ENCODE assay signal across 37 cellular contexts in genomic region chrX:47101206-47101605, GRCh38. TPM values are rescaled to one million over a fixed set of nuclear protein-coding genes. Genes with fewer than 3 reads are reported as not detected.
A peak's percentile ranks its signal among the peaks of the same experiment; 100 is the strongest.
DNase-seq lines count a peak whose midpoint lies in the region; TF ChIP-seq lines count a peak whose summit lies in the region.
"Had no signal": no experiment of that assay in that cellular context is flagged by ENCODE, and none has a peak within 500 bp of the region (broad histone marks: within the 10 kb centered on the region; RNA-seq: fewer than 3 reads in every experiment).

No MANE protein-coding gene starts in this region.

- TF ChIP-seq CTCF in osteoblast (IDR thresholded peaks at IDR 0.05; ENCODE audit: extremely low read depth, low read depth, low read length) (no peak), osteocyte (IDR thresholded peaks at IDR 0.05) (no peak), GM10266 (IDR thresholded peaks at IDR 0.05; ENCODE audit: control insufficient read depth, insufficient read depth, low read depth, missing control alignments) (no peak), PC-9 (conservative IDR thresholded peaks at IDR 0.05) (no peak), neural progenitor cell (IDR thresholded peaks at IDR 0.05) (no peak), ascending aorta (IDR thresholded peaks at IDR 0.05) (no peak)

- no peaks in the 10 kb centered on the region for H3K79me2 ChIP-seq in osteoblast (ENCODE audit: insufficient read depth, low read length)
- H3K79me2 ChIP-seq in PC-9 (ENCODE audit: low read depth): no peaks in the 10 kb centered on the region
- no peaks in the 10 kb centered on the region for H3K79me2 ChIP-seq in neural progenitor cell (ENCODE audit: low read depth)

- no peak overlapping the region for H3K9ac ChIP-seq in neural progenitor cell
- H3K9ac ChIP-seq: BLaER1; BLaER1 treated with 17β-estradiol and CSF1 and Interleukin-3, amounts not matched to agents 10 nM and 100 nM had no signal

- H3K4me3 Mint-ChIP-seq in osteocyte (ENCODE audit: unreplicated experiment) (no peak overlapping the region), neural progenitor cell (no peak overlapping the region)
- H3K4me3 Mint-ChIP-seq: B cell; CD14-positive monocyte; CD4-positive, alpha-beta memory T cell; CD4-positive, alpha-beta T cell; CD4-positive, CD25-positive, alpha-beta regulatory T cell; CD8-positive, alpha-beta memory T cell; CD8-positive, alpha-beta T cell had no signal

- H3K9me3 ChIP-seq in osteoblast (ENCODE audit: low read depth, low read length): no peaks in the 10 kb centered on the region
- H3K9me3 ChIP-seq in PC-9 (ENCODE audit: insufficient read depth, low read depth): no peaks in the 10 kb centered on the region
- no peaks in the 10 kb centered on the region for H3K9me3 ChIP-seq in neural progenitor cell (ENCODE audit: low read depth)
- H3K9me3 ChIP-seq in ascending aorta: no peaks in the 10 kb centered on the region
- H3K9me3 ChIP-seq: A549; BE2C; BLaER1; BLaER1 treated with 17β-estradiol and CSF1 and Interleukin-3, amounts not matched to agents 10 nM and 100 nM; Caco-2 had no signal

- H3K4me1 Mint-ChIP-seq in osteocyte (ENCODE audit: unreplicated experiment) (no peaks in the 10 kb centered on the region), neural progenitor cell (no peaks in the 10 kb centered on the region)
- H3K4me1 Mint-ChIP-seq: B cell; CD14-positive monocyte; CD4-positive, alpha-beta memory T cell; CD4-positive, CD25-positive, alpha-beta regulatory T cell; CD8-positive, alpha-beta memory T cell had no signal

- H3K4me1 ChIP-seq in osteoblast (ENCODE audit: insufficient read depth, low read length) (no peaks in the 10 kb centered on the region), PC-9 (replicated peaks; ENCODE audit: insufficient read depth) (no peaks in the 10 kb centered on the region), neural progenitor cell (no peaks in the 10 kb centered on the region), ascending aorta (no peaks in the 10 kb centered on the region)
- H3K4me1 ChIP-seq: A549; BE2C; BLaER1; BLaER1 treated with 17β-estradiol and CSF1 and Interleukin-3, amounts not matched to agents 10 nM and 100 nM; Caco-2 had no signal

- H3K36me3 Mint-ChIP-seq in osteocyte (ENCODE audit: unreplicated experiment) (no peaks in the 10 kb centered on the region), neural progenitor cell (no peaks in the 10 kb centered on the region)
- H3K36me3 Mint-ChIP-seq: CD14-positive monocyte; CD4-positive, alpha-beta memory T cell; CD8-positive, alpha-beta memory T cell; CD8-positive, alpha-beta T cell had no signal

- no peaks in the 10 kb centered on the region for H3K9me2 ChIP-seq in PC-9 (ENCODE audit: insufficient read depth)

- H3F3A ChIP-seq in PC-9 (ENCODE audit: insufficient read depth, low read depth) (no peaks in the 10 kb centered on the region), neural progenitor cell (ENCODE audit: low read depth) (no peaks in the 10 kb centered on the region)

- DNase-seq in mesenteric fat pad (ENCODE audit: low spot score) (peak; percentile 20), osteoblast (ENCODE audit: insufficient read length, low spot score, missing footprints) (peak; percentile 29), osteocyte (ENCODE audit: extremely low spot score, unreplicated experiment) (peak; percentile 69), posterior vena cava (ENCODE audit: low spot score) (peak; percentile 31), GM10266 (ENCODE audit: extremely low spot score) (no peak), PC-9 (no peak), neural progenitor cell (ENCODE audit: low spot score) (no peak), ascending aorta (ENCODE audit: low spot score in 2 of 2) (no peak)
- DNase-seq: 8988T; ACHN; AML-193; BE2C; C1 segment of cervical spinal cord; Caco-2; Calu3; CD4-positive, alpha-beta memory T cell; CD4-positive, alpha-beta T cell; CD4-positive, CD25-positive, alpha-beta regulatory T cell; CD8-positive, alpha-beta memory T cell; CD8-positive, alpha-beta T cell; COR-L47; DMS 273 treated with DMSO at 0.1 percent for 48 hours; DMS153; DMS53; DMS79; DMS79 treated with DMSO at 0.1 percent for 48 hours; DND-41; EL had no signal

- peaks cover 5% of the 10 kb centered on the region for H3K9me3 Mint-ChIP-seq in osteocyte (ENCODE audit: unreplicated experiment)
- H3K9me3 Mint-ChIP-seq in neural progenitor cell: peaks cover 19% of the 10 kb centered on the region
- H3K9me3 Mint-ChIP-seq: CD4-positive, alpha-beta memory T cell; CD4-positive, alpha-beta T cell; CD8-positive, alpha-beta memory T cell; CD8-positive, alpha-beta T cell had no signal

- no peak overlapping the region for H3K27ac ChIP-seq in osteoblast (ENCODE audit: low read depth, low read length)
- H3K27ac ChIP-seq in PC-9: no peak overlapping the region
- no peak overlapping the region for H3K27ac ChIP-seq in neural progenitor cell
- no peak overlapping the region for H3K27ac ChIP-seq in ascending aorta
- H3K27ac ChIP-seq: 22Rv1; A549; BLaER1; BLaER1 treated with 17β-estradiol and CSF1 and Interleukin-3, amounts not matched to agents 10 nM and 100 nM; C4-2B had no signal

- H3K4me2 ChIP-seq in osteoblast (ENCODE audit: insufficient read depth, low read length) (no peak overlapping the region), PC-9 (no peak overlapping the region), neural progenitor cell (no peak overlapping the region)
- H3K4me2 ChIP-seq: A549; BLaER1; BLaER1 treated with 17β-estradiol and CSF1 and Interleukin-3, amounts not matched to agents 10 nM and 100 nM had no signal

- no peak overlapping the region for H2AFZ ChIP-seq in osteoblast (ENCODE audit: low read length)
- H2AFZ ChIP-seq in PC-9: no peak overlapping the region
- no peak overlapping the region for H2AFZ ChIP-seq in neural progenitor cell (replicated peaks)

- BruUV-seq in PC-9 (replicated peaks; lab: Mats Ljungman, UMichigan): no TSS peak

- CTCF ChIA-PET in PC-9 (lab: Charles Lee): no interaction called here

- H3K4me3 ChIP-seq in osteoblast (ENCODE audit: insufficient read depth, low read length): no peak overlapping the region
- H3K4me3 ChIP-seq in PC-9: no peak overlapping the region
- no peak overlapping the region for H3K4me3 ChIP-seq in neural progenitor cell
- H3K4me3 ChIP-seq in ascending aorta: no peak overlapping the region
- H3K4me3 ChIP-seq: A549; BLaER1; BLaER1 treated with 17β-estradiol and CSF1 and Interleukin-3, amounts not matched to agents 10 nM and 100 nM had no signal

- H3K27me3 ChIP-seq in osteoblast (ENCODE audit: insufficient read depth, low read length) (peaks cover 12% of the 10 kb centered on the region), PC-9 (ENCODE audit: insufficient read depth, low read depth) (no peaks in the 10 kb centered on the region), neural progenitor cell (no peaks in the 10 kb centered on the region), ascending aorta (no peaks in the 10 kb centered on the region)
- H3K27me3 ChIP-seq: BE2C, BLaER1 had no signal

- no peak overlapping the region for H3K27ac Mint-ChIP-seq in osteocyte (ENCODE audit: unreplicated experiment)
- no peak overlapping the region for H3K27ac Mint-ChIP-seq in neural progenitor cell
- H3K27ac Mint-ChIP-seq: B cell; CD14-positive monocyte; CD4-positive, alpha-beta memory T cell; CD4-positive, alpha-beta T cell; CD4-positive, CD25-positive, alpha-beta regulatory T cell; CD8-positive, alpha-beta T cell had no signal

- H3K27me3 Mint-ChIP-seq in osteocyte (ENCODE audit: unreplicated experiment) (no peaks in the 10 kb centered on the region), neural progenitor cell (ENCODE audit: insufficient read depth, low read depth) (peaks cover 4% of the 10 kb centered on the region)
- H3K27me3 Mint-ChIP-seq: B cell; CD4-positive, alpha-beta memory T cell; CD4-positive, alpha-beta T cell; CD4-positive, CD25-positive, alpha-beta regulatory T cell had no signal

- intact Hi-C loops in posterior vena cava (cut with DNase I) (no loop called here), PC-9 (cut with micrococcal nuclease; ENCODE audit: unreplicated experiment) (no loop called here), ascending aorta (cut with DNase I) (no loop called here)

- H4K20me1 ChIP-seq in osteoblast (ENCODE audit: insufficient read depth, low read length): no peaks in the 10 kb centered on the region
- no peaks in the 10 kb centered on the region for H4K20me1 ChIP-seq in PC-9 (ENCODE audit: insufficient read depth)
- H4K20me1 ChIP-seq in neural progenitor cell (ENCODE audit: low read depth): no peaks in the 10 kb centered on the region
- H4K20me1 ChIP-seq: BLaER1; BLaER1 treated with 17β-estradiol and CSF1 and Interleukin-3, amounts not matched to agents 10 nM and 100 nM had no signal

- POLR2A ChIA-PET in PC-9 (lab: Charles Lee; ENCODE audit: unreplicated experiment): no interaction called here

- H3K36me3 ChIP-seq in osteoblast (ENCODE audit: insufficient read depth, low read length) (no peaks in the 10 kb centered on the region), PC-9 (ENCODE audit: low read depth) (no peaks in the 10 kb centered on the region), neural progenitor cell (no peaks in the 10 kb centered on the region), ascending aorta (peaks cover 0 to 3% of the 10 kb centered on the region in 2 donors)
- H3K36me3 ChIP-seq: BE2C; BLaER1; BLaER1 treated with 17β-estradiol and CSF1 and Interleukin-3, amounts not matched to agents 10 nM and 100 nM had no signal

RNA-seq across cellular contexts. Expression of gene RGN, which starts 23.0 kb away (rescaled TPM):
- total RNA-seq in mesenteric fat pad: 4.6 TPM
- 2.5 and 4.4 TPM in 2 replicates for total RNA-seq in osteoblast
- 0.18 TPM in 1 of 2 replicates, not detected in the other for total RNA-seq in osteocyte
- 10 to 100 TPM in 1 of 2 donors, 1 to 10 TPM in 1; 8.4 to 17.3 TPM for total RNA-seq in posterior vena cava
- total RNA-seq in PC-9 (2021): 0.33 TPM in 1 of 2 replicates, not detected in the other
- total RNA-seq in neural progenitor cell (ENCODE audit: low replicate concordance): 0.62 and 0.92 TPM in 2 replicates
- 1.5 TPM for total RNA-seq in ascending aorta
- total RNA-seq: A172; Calu3; CD4-positive, alpha-beta memory T cell; CD4-positive, alpha-beta T cell; CD4-positive, CD25-positive, alpha-beta regulatory T cell; CD8-positive, alpha-beta memory T cell; CD8-positive, alpha-beta T cell; Daoy had no signal

RNA-seq across cellular contexts. Expression of gene NDUFB11, which starts 43.3 kb away (rescaled TPM):
- total RNA-seq in mesenteric fat pad (58.6 TPM), osteoblast (43.1 and 45.4 TPM in 2 replicates), osteocyte (79.8 and 83.6 TPM in 2 replicates), posterior vena cava (10 to 100 TPM; 35.7 to 44.0 TPM), PC-9 (2021) (58.2 and 61.9 TPM in 2 replicates), neural progenitor cell (ENCODE audit: low replicate concordance) (53.1 and 86.1 TPM in 2 replicates), ascending aorta (122 TPM)

RNA-seq across cellular contexts. Expression of gene RBM10, which starts 43.8 kb away (rescaled TPM):
- total RNA-seq in mesenteric fat pad (23.6 TPM), osteoblast (29.2 and 32.9 TPM in 2 replicates), osteocyte (36.9 and 37.6 TPM in 2 replicates), posterior vena cava (10 to 100 TPM; 17.8 to 20.8 TPM), PC-9 (2021) (31.9 and 34.8 TPM in 2 replicates), neural progenitor cell (ENCODE audit: low replicate concordance) (26.5 and 65.9 TPM in 2 replicates), ascending aorta (52.4 TPM)

Comparison
In these comparisons a context has a peak if more than half of its experiments do, and no peak if none do; other contexts are left out.
1. DNase-seq: peak in mesenteric fat pad (single experiment), osteoblast (single experiment), osteocyte (single experiment) and posterior vena cava (single experiment); none in GM10266 (single experiment), PC-9 (0 of 2), neural progenitor cell (single experiment) and ascending aorta (0 of 2).